ENCODE assay signal across 8 cellular contexts in genomic region chr11:104917259-104918112, GRCh38. TPM values are rescaled to one million over a fixed set of nuclear protein-coding genes. Genes with fewer than 3 reads are reported as not detected.
DNase-seq lines count a peak whose midpoint lies in the region; ATAC-seq and TF ChIP-seq lines count a peak whose summit lies in the region.

No MANE protein-coding gene starts in this region.

- H3K4me3 ChIP-seq in RWPE2 (ENCODE audit: severe bottlenecking): peak overlapping the region; percentile 5
- H3K4me3 ChIP-seq in right atrium auricular region: peak overlapping the region; percentile 40 to 45
- peak overlapping the region; percentile 27 to 48 (median 33) for H3K4me3 ChIP-seq in transverse colon

- CTCF ChIA-PET in activated CD4-positive, alpha-beta T cell treated with anti-CD3 and anti-CD28 coated beads, Interleukin-2, amount 10 ng/mL, durations not matched to agents 7 days and 5 days (lab: Charles Lee): interaction anchor here (0.6 to 1.0 kb wide), 2 partner anchors 10 to 82 kb away, joined by 3 read pairs; no protein-coding TSS in a partner anchor

- H3K27ac ChIP-seq in RWPE2 (ENCODE audit: poor library complexity, severe bottlenecking) (no peak overlapping the region), right atrium auricular region (peak overlapping the region; percentile 68 to 69), transverse colon (peak overlapping the region; percentile 64 to 79 (median 72))

- no peak for DNase-seq in activated CD4-positive, alpha-beta T cell treated with anti-CD3 and anti-CD28 coated beads, Interleukin-2, amount 10 ng/mL, durations not matched to agents 7 days and 5 days
- no peak for DNase-seq in activated CD4-positive, alpha-beta T cell treated with anti-CD3 and anti-CD28 coated beads for 1 hour
- DNase-seq in RWPE2 (ENCODE audit: low spot score): no peak
- DNase-seq in right atrium auricular region (ENCODE audit: low spot score): no peak
- DNase-seq in transverse colon: no peak
- no peak for DNase-seq in NCI-H1092 treated with DMSO at 0.1 percent for 48 hours (lab: John Stamatoyannopoulos, UW)
- no peak for DNase-seq in NCI-H1930 (lab: John Stamatoyannopoulos, UW)
- DNase-seq in EL: no peak

- H3K36me3 ChIP-seq in RWPE2 (ENCODE audit: low read depth): no peaks in the 10 kb centered on the region
- H3K36me3 ChIP-seq in right atrium auricular region: no peaks in the 10 kb centered on the region
- no peaks in the 10 kb centered on the region for H3K36me3 ChIP-seq in transverse colon

- peak overlapping the region; percentile 95 for H3K27ac Mint-ChIP-seq in activated CD4-positive, alpha-beta T cell treated with anti-CD3 and anti-CD28 coated beads, Interleukin-2, amount 10 ng/mL, durations not matched to agents 7 days and 5 days

- TF ChIP-seq POLR2A in transverse colon (IDR thresholded peaks at IDR 0.05): peak; percentile 14

- TF ChIP-seq CTCF in RWPE2 (IDR thresholded peaks at IDR 0.05; ENCODE audit: poor library complexity, severe bottlenecking) (no peak), right atrium auricular region (IDR thresholded peaks at IDR 0.05) (no peak), transverse colon (IDR thresholded peaks at IDR 0.05) (no peak)

- H3K27me3 Mint-ChIP-seq in activated CD4-positive, alpha-beta T cell treated with anti-CD3 and anti-CD28 coated beads, Interleukin-2, amount 10 ng/mL, durations not matched to agents 7 days and 5 days: no peaks in the 10 kb centered on the region

- ATAC-seq in RWPE2 (ENCODE audit: low read depth): peak; percentile 38; the same call in 2 of the 3 replicates

- H3K27me3 ChIP-seq in RWPE2 (ENCODE audit: insufficient read depth, poor library complexity, severe bottlenecking) (no peaks in the 10 kb centered on the region), right atrium auricular region (no peaks in the 10 kb centered on the region), transverse colon (no peaks in the 10 kb centered on the region)

- intact Hi-C loops in transverse colon (cut with DNase I; ENCODE audit: low total_unique reads): no loop called here

- H3K9me3 ChIP-seq in RWPE2 (ENCODE audit: severe bottlenecking) (no peaks in the 10 kb centered on the region), right atrium auricular region (no peaks in the 10 kb centered on the region), transverse colon (no peaks in the 10 kb centered on the region)

- peaks cover 5% of the 10 kb centered on the region for H3K36me3 Mint-ChIP-seq in activated CD4-positive, alpha-beta T cell treated with anti-CD3 and anti-CD28 coated beads, Interleukin-2, amount 10 ng/mL, durations not matched to agents 7 days and 5 days (ENCODE audit: low read depth)

- POLR2A ChIA-PET in activated CD4-positive, alpha-beta T cell treated with anti-CD3 and anti-CD28 coated beads, Interleukin-2, amount 10 ng/mL, durations not matched to agents 7 days and 5 days (lab: Charles Lee): interaction anchor here (0.6 kb wide), 1 partner anchor 51 kb away, joined by 3 read pairs; the partner anchor contains the start of gene CASP4

- 20 to 39% methylated on average over 2 to 4 of the region's 4 CpGs for WGBS in transverse colon (ENCODE audit: low coverage in 1 of 2), 2 donors

- H3K9me3 Mint-ChIP-seq in activated CD4-positive, alpha-beta T cell treated with anti-CD3 and anti-CD28 coated beads, Interleukin-2, amount 10 ng/mL, durations not matched to agents 7 days and 5 days: peaks cover 5% of the 10 kb centered on the region

- H3K4me1 ChIP-seq in RWPE2 (ENCODE audit: insufficient read depth, poor library complexity, severe bottlenecking) (peaks cover 2% of the 10 kb centered on the region), right atrium auricular region (peaks cover 0 to 4% of the 10 kb centered on the region in 2 donors), transverse colon (peaks cover 0 to 30% (median 11%) of the 10 kb centered on the region in 4 donors)

- H3K4me1 Mint-ChIP-seq in activated CD4-positive, alpha-beta T cell treated with anti-CD3 and anti-CD28 coated beads, Interleukin-2, amount 10 ng/mL, durations not matched to agents 7 days and 5 days: peaks cover 49% of the 10 kb centered on the region

- in situ Hi-C loops in transverse colon (cut with MboI; ENCODE audit: low pct_ligation_motif_present in 1 of 4, low pct_unique_long_range_greater_than_20kb in 1 of 4, low sequenced_read_pairs in 3 of 4): no loop called here

- no peak for TF ChIP-seq EP300 in transverse colon (IDR thresholded peaks at IDR 0.05; ENCODE audit: low read depth)

- H3K4me3 Mint-ChIP-seq in activated CD4-positive, alpha-beta T cell treated with anti-CD3 and anti-CD28 coated beads, Interleukin-2, amount 10 ng/mL, durations not matched to agents 7 days and 5 days: peak overlapping the region; percentile 84

RNA-seq across cellular contexts. Expression of gene CASP12, which starts 19.2 kb away (rescaled TPM):
- not detected for total RNA-seq in activated CD4-positive, alpha-beta T cell treated with anti-CD3 and anti-CD28 coated beads, Interleukin-2, amount 10 ng/mL, durations not matched to agents 7 days and 5 days
- total RNA-seq in right atrium auricular region (1 to 10 TPM in 1 of 2 donors, not detected in 1; 2.9 TPM), transverse colon (1 to 10 TPM in 1 of 4 donors, under 1 TPM in 1, not detected in 2; 0.27 to 1.9 TPM)

RNA-seq across cellular contexts. Expression of gene CASP4, which starts 50.9 kb away (rescaled TPM):
- 100 to 1,000 TPM; 114 to 135 TPM for total RNA-seq in activated CD4-positive, alpha-beta T cell treated with anti-CD3 and anti-CD28 coated beads, Interleukin-2, amount 10 ng/mL, durations not matched to agents 7 days and 5 days
- total RNA-seq in right atrium auricular region: 10 to 100 TPM; 22.4 to 39.4 TPM
- total RNA-seq in transverse colon: 10 to 100 TPM; 36.4 to 86.3 (median 49.8) TPM
